In the genomic region with DNA sequence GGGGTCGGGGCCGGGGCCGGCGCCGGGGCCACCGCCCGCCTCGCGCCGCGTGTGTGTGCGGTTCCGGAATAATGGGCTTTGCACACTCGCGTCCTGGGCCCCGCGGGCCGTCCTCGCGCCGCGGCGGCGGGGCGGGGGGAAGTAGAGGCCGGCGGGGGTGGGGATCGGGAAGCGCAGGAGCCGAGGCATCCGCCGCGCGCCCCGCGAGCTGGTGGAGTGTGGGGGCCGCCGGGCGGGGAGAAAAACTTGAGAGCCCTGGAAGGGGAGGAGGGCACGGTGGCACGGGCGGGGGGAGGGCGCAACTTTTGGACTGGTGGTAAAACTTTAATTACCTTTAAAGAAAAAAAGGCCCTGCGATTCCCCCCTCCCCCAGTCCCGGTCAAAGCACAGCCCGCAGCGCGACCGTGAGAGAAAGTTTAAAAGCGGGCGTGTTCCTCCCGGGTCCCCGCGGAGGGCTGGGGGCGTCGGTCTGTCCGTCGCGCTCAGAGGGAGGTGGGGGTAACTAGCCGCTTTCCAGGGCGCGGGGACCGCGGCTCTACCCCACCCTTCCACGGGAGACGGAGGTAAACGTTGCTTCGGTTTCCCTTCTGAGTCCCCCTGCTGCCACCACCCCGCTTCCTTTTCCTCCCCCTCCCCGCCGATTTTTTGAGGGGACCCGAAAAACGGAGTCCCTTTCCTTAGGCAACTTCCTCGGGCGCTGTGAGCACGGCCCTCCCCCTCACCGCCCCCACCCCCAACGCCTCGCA, we compare ENCODE assay signal across 1 cellular context.
TF ChIP-seq lines count a peak whose summit lies in the region.

No MANE protein-coding gene starts in this region.

TF ChIP-seq in HEK293, 187 proteins besides CTCF, POLR2A, EP300 and RAD21 (continued from another document and continues in another):
- TF ChIP-seq, protein P1, sequence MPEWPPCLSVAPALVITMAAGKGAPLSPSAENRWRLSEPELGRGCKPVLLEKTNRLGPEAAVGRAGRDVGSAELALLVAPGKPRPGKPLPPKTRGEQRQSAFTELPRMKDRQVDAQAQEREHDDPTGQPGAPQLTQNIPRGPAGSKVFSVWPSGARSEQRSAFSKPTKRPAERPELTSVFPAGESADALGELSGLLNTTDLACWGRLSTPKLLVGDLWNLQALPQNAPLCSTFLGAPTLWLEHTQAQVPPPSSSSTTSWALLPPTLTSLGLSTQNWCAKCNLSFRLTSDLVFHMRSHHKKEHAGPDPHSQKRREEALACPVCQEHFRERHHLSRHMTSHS (tag by site-specific recombination; IDR thresholded peaks at IDR 0.05) = no peak
- no peak for TF ChIP-seq ZNF140 (tag by site-specific recombination; IDR thresholded peaks at IDR 0.05)
- no peak for TF ChIP-seq PRDM4 (tag by site-specific recombination; IDR thresholded peaks at IDR 0.05)
- TF ChIP-seq ZBTB10 (tag by site-specific recombination; IDR thresholded peaks at IDR 0.05) = no peak
- TF ChIP-seq YY1 (tag by site-specific recombination; IDR thresholded peaks at IDR 0.05) = no peak
- no peak for TF ChIP-seq ZNF600 (tag by site-specific recombination; IDR thresholded peaks at IDR 0.05)
- TF ChIP-seq ZBTB48 (tag by site-specific recombination; IDR thresholded peaks at IDR 0.05) = no peak
- no peak for TF ChIP-seq ZNF654 (tag by site-specific recombination; IDR thresholded peaks at IDR 0.05; ENCODE audit: low read depth)
- no peak for TF ChIP-seq BCL11B (tag by site-specific recombination; IDR thresholded peaks at IDR 0.05; ENCODE audit: low read depth)
- TF ChIP-seq, protein P2, sequence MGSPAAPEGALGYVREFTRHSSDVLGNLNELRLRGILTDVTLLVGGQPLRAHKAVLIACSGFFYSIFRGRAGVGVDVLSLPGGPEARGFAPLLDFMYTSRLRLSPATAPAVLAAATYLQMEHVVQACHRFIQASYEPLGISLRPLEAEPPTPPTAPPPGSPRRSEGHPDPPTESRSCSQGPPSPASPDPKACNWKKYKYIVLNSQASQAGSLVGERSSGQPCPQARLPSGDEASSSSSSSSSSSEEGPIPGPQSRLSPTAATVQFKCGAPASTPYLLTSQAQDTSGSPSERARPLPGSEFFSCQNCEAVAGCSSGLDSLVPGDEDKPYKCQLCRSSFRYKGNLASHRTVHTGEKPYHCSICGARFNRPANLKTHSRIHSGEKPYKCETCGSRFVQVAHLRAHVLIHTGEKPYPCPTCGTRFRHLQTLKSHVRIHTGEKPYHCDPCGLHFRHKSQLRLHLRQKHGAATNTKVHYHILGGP (tag by site-specific recombination; IDR thresholded peaks at IDR 0.05) = no peak
- peak; percentile 70 for TF ChIP-seq ZBTB8A (tag by site-specific recombination; IDR thresholded peaks at IDR 0.05)
- TF ChIP-seq ZNF670 (tag by site-specific recombination; IDR thresholded peaks at IDR 0.05; ENCODE audit: low read depth) = no peak
- TF ChIP-seq ZSCAN30 (tag by site-specific recombination; IDR thresholded peaks at IDR 0.05) = no peak
- TF ChIP-seq ZNF830 (tag by site-specific recombination; IDR thresholded peaks at IDR 0.05; ENCODE audit: low read depth) = no peak
- TF ChIP-seq ZNF2 (tag by site-specific recombination; IDR thresholded peaks at IDR 0.05) = no peak
- TF ChIP-seq BCL11A (tag by site-specific recombination; IDR thresholded peaks at IDR 0.05; ENCODE audit: low read depth) = no peak
- TF ChIP-seq, protein P3, sequence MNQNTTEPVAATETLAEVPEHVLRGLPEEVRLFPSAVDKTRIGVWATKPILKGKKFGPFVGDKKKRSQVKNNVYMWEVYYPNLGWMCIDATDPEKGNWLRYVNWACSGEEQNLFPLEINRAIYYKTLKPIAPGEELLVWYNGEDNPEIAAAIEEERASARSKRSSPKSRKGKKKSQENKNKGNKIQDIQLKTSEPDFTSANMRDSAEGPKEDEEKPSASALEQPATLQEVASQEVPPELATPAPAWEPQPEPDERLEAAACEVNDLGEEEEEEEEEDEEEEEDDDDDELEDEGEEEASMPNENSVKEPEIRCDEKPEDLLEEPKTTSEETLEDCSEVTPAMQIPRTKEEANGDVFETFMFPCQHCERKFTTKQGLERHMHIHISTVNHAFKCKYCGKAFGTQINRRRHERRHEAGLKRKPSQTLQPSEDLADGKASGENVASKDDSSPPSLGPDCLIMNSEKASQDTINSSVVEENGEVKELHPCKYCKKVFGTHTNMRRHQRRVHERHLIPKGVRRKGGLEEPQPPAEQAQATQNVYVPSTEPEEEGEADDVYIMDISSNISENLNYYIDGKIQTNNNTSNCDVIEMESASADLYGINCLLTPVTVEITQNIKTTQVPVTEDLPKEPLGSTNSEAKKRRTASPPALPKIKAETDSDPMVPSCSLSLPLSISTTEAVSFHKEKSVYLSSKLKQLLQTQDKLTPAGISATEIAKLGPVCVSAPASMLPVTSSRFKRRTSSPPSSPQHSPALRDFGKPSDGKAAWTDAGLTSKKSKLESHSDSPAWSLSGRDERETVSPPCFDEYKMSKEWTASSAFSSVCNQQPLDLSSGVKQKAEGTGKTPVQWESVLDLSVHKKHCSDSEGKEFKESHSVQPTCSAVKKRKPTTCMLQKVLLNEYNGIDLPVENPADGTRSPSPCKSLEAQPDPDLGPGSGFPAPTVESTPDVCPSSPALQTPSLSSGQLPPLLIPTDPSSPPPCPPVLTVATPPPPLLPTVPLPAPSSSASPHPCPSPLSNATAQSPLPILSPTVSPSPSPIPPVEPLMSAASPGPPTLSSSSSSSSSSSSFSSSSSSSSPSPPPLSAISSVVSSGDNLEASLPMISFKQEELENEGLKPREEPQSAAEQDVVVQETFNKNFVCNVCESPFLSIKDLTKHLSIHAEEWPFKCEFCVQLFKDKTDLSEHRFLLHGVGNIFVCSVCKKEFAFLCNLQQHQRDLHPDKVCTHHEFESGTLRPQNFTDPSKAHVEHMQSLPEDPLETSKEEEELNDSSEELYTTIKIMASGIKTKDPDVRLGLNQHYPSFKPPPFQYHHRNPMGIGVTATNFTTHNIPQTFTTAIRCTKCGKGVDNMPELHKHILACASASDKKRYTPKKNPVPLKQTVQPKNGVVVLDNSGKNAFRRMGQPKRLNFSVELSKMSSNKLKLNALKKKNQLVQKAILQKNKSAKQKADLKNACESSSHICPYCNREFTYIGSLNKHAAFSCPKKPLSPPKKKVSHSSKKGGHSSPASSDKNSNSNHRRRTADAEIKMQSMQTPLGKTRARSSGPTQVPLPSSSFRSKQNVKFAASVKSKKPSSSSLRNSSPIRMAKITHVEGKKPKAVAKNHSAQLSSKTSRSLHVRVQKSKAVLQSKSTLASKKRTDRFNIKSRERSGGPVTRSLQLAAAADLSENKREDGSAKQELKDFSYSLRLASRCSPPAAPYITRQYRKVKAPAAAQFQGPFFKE (tag by site-specific recombination; IDR thresholded peaks at IDR 0.05; ENCODE audit: borderline replicate concordance) = no peak
- TF ChIP-seq KLF16 (tag by site-specific recombination; IDR thresholded peaks at IDR 0.05) = no peak
- no peak for TF ChIP-seq ZNF426 (tag by site-specific recombination; IDR thresholded peaks at IDR 0.05)
- TF ChIP-seq ZNF837 (tag by site-specific recombination; IDR thresholded peaks at IDR 0.05) = no peak
- no peak for TF ChIP-seq ZNF76 (tag by site-specific recombination; IDR thresholded peaks at IDR 0.05; ENCODE audit: borderline replicate concordance, low read depth)
- no peak for TF ChIP-seq ZNF221 (tag by site-specific recombination; IDR thresholded peaks at IDR 0.05; ENCODE audit: borderline replicate concordance)
- no peak for TF ChIP-seq ZNF510 (tag by site-specific recombination; IDR thresholded peaks at IDR 0.05; ENCODE audit: insufficient replicate concordance)
- TF ChIP-seq OSR2 (tag by site-specific recombination; IDR thresholded peaks at IDR 0.05) = no peak
- TF ChIP-seq ZBTB20 (tag by site-specific recombination; IDR thresholded peaks at IDR 0.05) = peak; percentile 52; the same call in 1 of the 2 replicates
- no peak for TF ChIP-seq ZFP37 (tag by site-specific recombination; IDR thresholded peaks at IDR 0.05)
- TF ChIP-seq INSM2 (tag by site-specific recombination; IDR thresholded peaks at IDR 0.05) = no peak
- TF ChIP-seq, protein P4, sequence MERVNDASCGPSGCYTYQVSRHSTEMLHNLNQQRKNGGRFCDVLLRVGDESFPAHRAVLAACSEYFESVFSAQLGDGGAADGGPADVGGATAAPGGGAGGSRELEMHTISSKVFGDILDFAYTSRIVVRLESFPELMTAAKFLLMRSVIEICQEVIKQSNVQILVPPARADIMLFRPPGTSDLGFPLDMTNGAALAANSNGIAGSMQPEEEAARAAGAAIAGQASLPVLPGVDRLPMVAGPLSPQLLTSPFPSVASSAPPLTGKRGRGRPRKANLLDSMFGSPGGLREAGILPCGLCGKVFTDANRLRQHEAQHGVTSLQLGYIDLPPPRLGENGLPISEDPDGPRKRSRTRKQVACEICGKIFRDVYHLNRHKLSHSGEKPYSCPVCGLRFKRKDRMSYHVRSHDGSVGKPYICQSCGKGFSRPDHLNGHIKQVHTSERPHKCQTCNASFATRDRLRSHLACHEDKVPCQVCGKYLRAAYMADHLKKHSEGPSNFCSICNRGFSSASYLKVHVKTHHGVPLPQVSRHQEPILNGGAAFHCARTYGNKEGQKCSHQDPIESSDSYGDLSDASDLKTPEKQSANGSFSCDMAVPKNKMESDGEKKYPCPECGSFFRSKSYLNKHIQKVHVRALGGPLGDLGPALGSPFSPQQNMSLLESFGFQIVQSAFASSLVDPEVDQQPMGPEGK (tag by site-specific recombination; IDR thresholded peaks at IDR 0.05) = peak; percentile 72
- TF ChIP-seq ZNF391 (tag by site-specific recombination; IDR thresholded peaks at IDR 0.05; ENCODE audit: borderline replicate concordance, low read depth) = no peak
- TF ChIP-seq AEBP2 (tag by site-specific recombination; IDR thresholded peaks at IDR 0.05; ENCODE audit: borderline replicate concordance) = no peak
- no peak for TF ChIP-seq ZNF530 (tag by site-specific recombination; IDR thresholded peaks at IDR 0.05; ENCODE audit: low read depth)
- no peak for TF ChIP-seq ZNF843 (tag by site-specific recombination; IDR thresholded peaks at IDR 0.05)
- TF ChIP-seq ZNF16 (tag by site-specific recombination; IDR thresholded peaks at IDR 0.05; ENCODE audit: low read depth) = no peak
- no peak for TF ChIP-seq ZNF184 (tag by site-specific recombination; IDR thresholded peaks at IDR 0.05)
- no peak for TF ChIP-seq ZNF248 (tag by site-specific recombination; IDR thresholded peaks at IDR 0.05)
- no peak for TF ChIP-seq ZNF629 (tag by site-specific recombination; IDR thresholded peaks at IDR 0.05)
- no peak for TF ChIP-seq ZNF394 (tag by site-specific recombination; IDR thresholded peaks at IDR 0.05; ENCODE audit: borderline replicate concordance)
- TF ChIP-seq ZNF157 (tag by site-specific recombination; IDR thresholded peaks at IDR 0.05) = no peak
